Comparison of ENCODE assay signal across 8 cellular contexts in genomic region chr19:21358768-21359451, GRCh38. TPM values are rescaled to one million over a fixed set of nuclear protein-coding genes. Genes with fewer than 3 reads are reported as not detected.
A peak's percentile ranks its signal among the peaks of the same experiment; 100 is the strongest.
DNase-seq lines count a peak whose midpoint lies in the region; ATAC-seq lines count a peak whose summit lies in the region.

Gene ZNF738, plus strand, starts transcription at chr19:21359000. Its CDS starts 141 bp downstream, at chr19:21359141.

- peak; percentile 51 for DNase-seq in CMK (ENCODE audit: low read depth)
- DNase-seq in HPDE6-E6E7 (ENCODE audit: extremely low spot score): peak; percentile 87
- peak; percentile 68 for DNase-seq in NOMO-1 treated with dmso at 0.1 percent for 144 hours (lab: John Stamatoyannopoulos, UW; ENCODE audit: unreplicated experiment)
- DNase-seq in activated T-cell treated with anti-CD3 and anti-CD28 coated beads for 24 hours (ENCODE audit: low read depth): peak; percentile 78
- peak; percentile 71 for DNase-seq in epithelial cell of prostate (ENCODE audit: low read depth, low spot score)
- DNase-seq in stimulated activated CD8-positive, alpha-beta memory T cell treated with anti-CD3 and anti-CD28 coated beads, Interleukin-2, amount 100 ng/mL, for 48 hours (ENCODE audit: low read depth in 2 of 2): peak; percentile 69 to 75

- peak; percentile 93 for ATAC-seq in GM19467 (IDR thresholded peaks at IDR 0.05; ENCODE audit: unreplicated experiment)

- H3K4me3 ChIP-seq in mononuclear cell (ENCODE audit: low read length): peak within 1 kb of the TSS; percentile 74

- peak within 1 kb of the TSS; percentile 58 for H3K27ac ChIP-seq in epithelial cell of prostate

- peaks cover 2% of the 10 kb centered on the region for H3K9me3 ChIP-seq in mononuclear cell (ENCODE audit: low read depth, low read length)

- H3K27me3 ChIP-seq in mononuclear cell (ENCODE audit: insufficient read depth, low read length): no peaks in the 10 kb centered on the region

- H3K4me1 ChIP-seq in mononuclear cell (ENCODE audit: insufficient read depth, low read length): peaks cover 4% of the 10 kb centered on the region

RNA-seq across cellular contexts. Expression of gene ZNF738, which starts in this region (rescaled TPM):
- total RNA-seq in mononuclear cell: 4.2 TPM

Comparison
In these comparisons a context has a peak if more than half of its experiments do, and no peak if none do; other contexts are left out.
1. Peak in every context shown above with its lines: DNase-seq, ATAC-seq, H3K4me3 ChIP-seq and H3K27ac ChIP-seq.